In genomic region chr15:83204697-83205096, GRCh38 we compare ENCODE assay signal across 14 cellular contexts. TPM values are rescaled to one million over a fixed set of nuclear protein-coding genes. Genes with fewer than 3 reads are reported as not detected.
DNase-seq lines count a peak whose midpoint lies in the region; ATAC-seq, FAIRE-seq and TF ChIP-seq lines count a peak whose summit lies in the region.
"Had no signal": no experiment of that assay in that cellular context is flagged by ENCODE, and none has a peak within 500 bp of the region (broad histone marks: within the 10 kb centered on the region; RNA-seq: fewer than 3 reads in every experiment).

No MANE protein-coding gene starts in this region.

- intact Hi-C loops in mammary epithelial cell (cut with micrococcal nuclease) (loop anchor here (5.0 kb wide), 1 partner anchor 83 kb away; no protein-coding TSS in a partner anchor), MCF 10A (cut with micrococcal nuclease) (no loop called here), left ventricle myocardium superior (cut with micrococcal nuclease) (no loop called here)

- no peak for DNase-seq in mammary epithelial cell
- DNase-seq in MCF 10A (ENCODE audit: unreplicated experiment), result no peak
- DNase-seq in astrocyte (ENCODE audit: low read depth), result peak; percentile 12
- no peak for DNase-seq in keratinocyte (ENCODE audit: low read depth, low spot score)
- DNase-seq in type B pancreatic cell (ENCODE audit: extremely low spot score, unreplicated experiment), result no peak
- no peak for DNase-seq in left ventricle myocardium superior
- DNase-seq in ureter (ENCODE audit: low spot score), result no peak
- DNase-seq: activated CD4-positive, CD25-positive, alpha-beta regulatory T cell; central memory CD4-positive, alpha-beta T cell; COR-L47; NCI-H2171 had no signal

- H3K36me3 ChIP-seq in mammary epithelial cell (ENCODE audit: insufficient read depth, low read length), result no peaks in the 10 kb centered on the region
- no peaks in the 10 kb centered on the region for H3K36me3 ChIP-seq in astrocyte (ENCODE audit: insufficient read depth, low read length)
- H3K36me3 ChIP-seq in keratinocyte (ENCODE audit: control insufficient read depth in 2 of 2, extremely low read depth in 1 of 2, insufficient read depth in 2 of 2, low read length in 2 of 2), result no peaks in the 10 kb centered on the region

- BruUV-seq in mammary epithelial cell (replicated peaks; lab: Mats Ljungman, UMichigan), result no TSS peak
- BruUV-seq in MCF 10A (replicated peaks; lab: Mats Ljungman, UMichigan), result no TSS peak

- H4K20me1 ChIP-seq in mammary epithelial cell (ENCODE audit: insufficient read depth, low read length) (no peaks in the 10 kb centered on the region), astrocyte (ENCODE audit: insufficient read depth, low read length) (peaks cover 40% of the 10 kb centered on the region), keratinocyte (ENCODE audit: control insufficient read depth, extremely low read depth, insufficient read depth, low read length) (no peaks in the 10 kb centered on the region)

- no peaks in the 10 kb centered on the region for H3K9me3 Mint-ChIP-seq in MCF 10A (ENCODE audit: unreplicated experiment)
- H3K9me3 Mint-ChIP-seq in astrocyte (ENCODE audit: unreplicated experiment), result peaks cover 2% of the 10 kb centered on the region
- no peaks in the 10 kb centered on the region for H3K9me3 Mint-ChIP-seq in type B pancreatic cell

- dilution Hi-C loops in mammary epithelial cell (cut with HindIII; ENCODE audit: low sequenced_read_pairs) (no loop called here), keratinocyte (cut with MboI; ENCODE audit: extremely low pct_ligation_motif_present, low sequenced_read_pairs) (no loop called here)

- no peak for FAIRE-seq in astrocyte (lab: Jason Lieb, UNC)
- no peak for FAIRE-seq in keratinocyte (lab: Jason Lieb, UNC)

- POLR2A ChIA-PET in MCF 10A (lab: Yijun Ruan, JAX), result interaction anchor here (1.5 to 5.0 kb wide), 6 partner anchors 8 to 219 kb away, joined by 7 to 54 read pairs (median 11); partner anchors contain the start of genes BTBD1, C15orf40 and RAMAC

- ATAC-seq in left ventricle myocardium superior, result no peak
- ATAC-seq in GM21825 (IDR thresholded peaks at IDR 0.05; ENCODE audit: unreplicated experiment), result no peak

- H3K4me1 ChIP-seq in mammary epithelial cell (ENCODE audit: insufficient read depth, low read length), result peaks cover 25% of the 10 kb centered on the region
- peaks cover 12% of the 10 kb centered on the region for H3K4me1 ChIP-seq in astrocyte (ENCODE audit: insufficient read depth, low read length)
- peaks cover 22% of the 10 kb centered on the region for H3K4me1 ChIP-seq in keratinocyte (ENCODE audit: control insufficient read depth, extremely low read depth, insufficient read depth, low read length)

- H3K79me2 ChIP-seq in mammary epithelial cell (ENCODE audit: insufficient read depth, low read length) (peaks cover 72% of the 10 kb centered on the region), astrocyte (ENCODE audit: insufficient read depth, low read length) (peaks cover 72% of the 10 kb centered on the region), keratinocyte (ENCODE audit: control insufficient read depth, insufficient read depth, low read length) (peaks cover 60% of the 10 kb centered on the region)

- TF ChIP-seq CTCF in mammary epithelial cell (conservative IDR thresholded peaks at IDR 0.05 in 1 of 2, IDR thresholded peaks at IDR 0.05 in 1 of 2; ENCODE audit: extremely low read depth in 1 of 2, insufficient read depth in 1 of 2, low read depth in 1 of 2, low read length in 2 of 2) (no peak), MCF 10A (IDR thresholded peaks at IDR 0.05; ENCODE audit: unreplicated experiment) (no peak), astrocyte (IDR thresholded peaks at IDR 0.05; ENCODE audit: insufficient read depth, low read depth, low read length) (no peak), keratinocyte (optimal IDR thresholded peaks at IDR 0.05 in 1 of 3, IDR thresholded peaks at IDR 0.05 in 1 of 3, conservative IDR thresholded peaks at IDR 0.05 in 1 of 3; ENCODE audit: extremely low read depth in 1 of 3, insufficient read depth in 2 of 3, low read length in 3 of 3) (no peak), type B pancreatic cell (conservative IDR thresholded peaks at IDR 0.05) (no peak)

- H3K4me3 Mint-ChIP-seq in MCF 10A (ENCODE audit: unreplicated experiment) (no peak overlapping the region), astrocyte (ENCODE audit: unreplicated experiment) (peak overlapping the region; percentile 62), type B pancreatic cell (peak overlapping the region; percentile 66)
- H3K4me3 Mint-ChIP-seq: activated naive CD8-positive, alpha-beta T cell had no signal

- H3K9me1 ChIP-seq in keratinocyte (ENCODE audit: control insufficient read depth, extremely low read depth, insufficient read depth, low read length), result no peaks in the 10 kb centered on the region

- H3K4me1 Mint-ChIP-seq in MCF 10A (ENCODE audit: insufficient read depth, unreplicated experiment) (peaks cover 47% of the 10 kb centered on the region), astrocyte (ENCODE audit: low read depth, unreplicated experiment) (peaks cover 25% of the 10 kb centered on the region), type B pancreatic cell (ENCODE audit: unreplicated experiment) (peaks cover 36% of the 10 kb centered on the region)

- peak overlapping the region; percentile 93 for H3K4me2 ChIP-seq in mammary epithelial cell (ENCODE audit: insufficient read depth, low read depth, low read length)
- H3K4me2 ChIP-seq in astrocyte (ENCODE audit: low read length), result peak overlapping the region; percentile 89
- H3K4me2 ChIP-seq in keratinocyte (ENCODE audit: control insufficient read depth, extremely low read depth, insufficient read depth, low read depth, low read length), result peak overlapping the region; percentile 92

- no peak overlapping the region for H3K9ac ChIP-seq in mammary epithelial cell (ENCODE audit: insufficient read depth, low read length)
- no peak overlapping the region for H3K9ac ChIP-seq in astrocyte (ENCODE audit: low read length)
- no peak overlapping the region for H3K9ac ChIP-seq in keratinocyte (ENCODE audit: control insufficient read depth, extremely low read depth, insufficient read depth, low read length)

- CTCF ChIA-PET in mammary epithelial cell (lab: Charles Lee; ENCODE audit: low non-redundant PET) (no interaction called here), MCF 10A (lab: Yijun Ruan, JAX) (interaction anchor here (1.5 to 1.6 kb wide), 2 partner anchors 10 to 12 kb away, joined by 3 to 5 read pairs; no protein-coding TSS in a partner anchor)

- WGBS in mammary epithelial cell (ENCODE audit: low coverage, missing lambda C conversion rate), result 97% methylated on average over 3 of the region's 3 CpGs

- H3K4me3 ChIP-seq in mammary epithelial cell (replicated peaks in 1 of 3; ENCODE audit: insufficient read depth in 1 of 3, low read depth in 2 of 3, low read length in 3 of 3) (no peak overlapping the region), astrocyte (ENCODE audit: insufficient read depth, low read depth, low read length) (peak overlapping the region; percentile 80), keratinocyte (ENCODE audit: control insufficient read depth in 2 of 3, extremely low read depth in 1 of 3, insufficient read depth in 2 of 3, low read depth in 1 of 3, low read length in 3 of 3) (peak overlapping the region in 1 of 3 experiments; percentile 16)

- H3K9me3 ChIP-seq in mammary epithelial cell (replicated peaks; ENCODE audit: insufficient read depth, low read length), result no peaks in the 10 kb centered on the region
- no peaks in the 10 kb centered on the region for H3K9me3 ChIP-seq in astrocyte (ENCODE audit: insufficient read depth, low read depth, low read length)
- H3K9me3 ChIP-seq in keratinocyte (ENCODE audit: control insufficient read depth, low read depth, low read length), result no peaks in the 10 kb centered on the region

- H3K27me3 Mint-ChIP-seq in MCF 10A (ENCODE audit: insufficient read depth, unreplicated experiment), result no peaks in the 10 kb centered on the region
- H3K27me3 Mint-ChIP-seq in astrocyte (ENCODE audit: low read depth, unreplicated experiment), result no peaks in the 10 kb centered on the region
- H3K27me3 Mint-ChIP-seq in type B pancreatic cell, result no peaks in the 10 kb centered on the region

- no peak overlapping the region for H3K27ac ChIP-seq in mammary epithelial cell (ENCODE audit: insufficient read depth, low read depth, low read length)
- no peak overlapping the region for H3K27ac ChIP-seq in astrocyte (ENCODE audit: low read depth, low read length)
- H3K27ac ChIP-seq in keratinocyte (ENCODE audit: control insufficient read depth, insufficient read depth, low read length), result no peak overlapping the region

- H2AFZ ChIP-seq in mammary epithelial cell (ENCODE audit: low read depth, low read length), result no peak overlapping the region
- H2AFZ ChIP-seq in astrocyte (ENCODE audit: low read depth, low read length), result no peak overlapping the region
- H2AFZ ChIP-seq in keratinocyte (ENCODE audit: control insufficient read depth, low read length), result no peak overlapping the region

- in situ Hi-C loops in mammary epithelial cell (cut with MboI; ENCODE audit: low sequenced_read_pairs in 2 of 2), result no loop called here

- H3K27me3 ChIP-seq in mammary epithelial cell (ENCODE audit: insufficient read depth, low read length), result no peaks in the 10 kb centered on the region
- no peaks in the 10 kb centered on the region for H3K27me3 ChIP-seq in astrocyte (ENCODE audit: insufficient read depth, low read length)
- no peaks in the 10 kb centered on the region for H3K27me3 ChIP-seq in keratinocyte (ENCODE audit: control insufficient read depth, extremely low read depth, insufficient read depth, low read length)

- H3K36me3 Mint-ChIP-seq in MCF 10A (ENCODE audit: insufficient read depth, unreplicated experiment) (no peaks in the 10 kb centered on the region), astrocyte (ENCODE audit: low read depth, unreplicated experiment) (peaks cover 3% of the 10 kb centered on the region), type B pancreatic cell (no peaks in the 10 kb centered on the region)
- H3K36me3 Mint-ChIP-seq: activated naive CD8-positive, alpha-beta T cell had no signal

- H3K27ac Mint-ChIP-seq in MCF 10A (ENCODE audit: low read depth, unreplicated experiment) (no peak overlapping the region), astrocyte (ENCODE audit: unreplicated experiment) (no peak overlapping the region), type B pancreatic cell (no peak overlapping the region)
- H3K27ac Mint-ChIP-seq: activated naive CD8-positive, alpha-beta T cell had no signal

RNA-seq across cellular contexts. Expression of gene HDGFL3, which starts 2.9 kb away (rescaled TPM):
- total RNA-seq in mammary epithelial cell (10 to 100 TPM; 22.7 to 79.2 TPM), MCF 10A (2022) (80.4 and 104 TPM in 2 replicates), astrocyte (72.9 and 91.9 TPM in 2 replicates), type B pancreatic cell (ENCODE audit: low replicate concordance) (55.9 and 78.8 TPM in 2 replicates), left ventricle myocardium superior (36.7 TPM), ureter (68.7 TPM)
- polyA plus RNA-seq in mammary epithelial cell (20.4 TPM), keratinocyte (13.7 to 35.1 TPM (median 25.2 TPM) in 3 replicates)
- polyA minus RNA-seq in mammary epithelial cell (19.2 TPM), keratinocyte (1.8 to 9.6 TPM (median 2.7 TPM) in 3 replicates)
- polyA plus RNA-seq in keratinocyte (2011; ENCODE audit: low read depth), result 99.4 TPM
- 25.0 and 30.1 TPM in 2 replicates for polyA plus RNA-seq in keratinocyte (2011; cell fraction: cytosol; rRNA removed)
- 7.0 and 13.4 TPM in 2 replicates for polyA plus RNA-seq in keratinocyte (2011; cell fraction: nucleus; rRNA removed)
- 18.4 and 35.8 TPM in 2 replicates for polyA plus RNA-seq in keratinocyte (2012; ENCODE audit: low replicate concordance)
- 20.3 TPM for polyA minus RNA-seq in keratinocyte (2011; cell fraction: cytosol; rRNA and poly(A)+ RNA removed)
- polyA minus RNA-seq in keratinocyte (2011; cell fraction: nucleus; rRNA and poly(A)+ RNA removed), result 3.5 and 8.1 TPM in 2 replicates
- total RNA-seq: HT-29 had no signal
